ENCODE assay signal across 1 cellular context in the genomic region with DNA sequence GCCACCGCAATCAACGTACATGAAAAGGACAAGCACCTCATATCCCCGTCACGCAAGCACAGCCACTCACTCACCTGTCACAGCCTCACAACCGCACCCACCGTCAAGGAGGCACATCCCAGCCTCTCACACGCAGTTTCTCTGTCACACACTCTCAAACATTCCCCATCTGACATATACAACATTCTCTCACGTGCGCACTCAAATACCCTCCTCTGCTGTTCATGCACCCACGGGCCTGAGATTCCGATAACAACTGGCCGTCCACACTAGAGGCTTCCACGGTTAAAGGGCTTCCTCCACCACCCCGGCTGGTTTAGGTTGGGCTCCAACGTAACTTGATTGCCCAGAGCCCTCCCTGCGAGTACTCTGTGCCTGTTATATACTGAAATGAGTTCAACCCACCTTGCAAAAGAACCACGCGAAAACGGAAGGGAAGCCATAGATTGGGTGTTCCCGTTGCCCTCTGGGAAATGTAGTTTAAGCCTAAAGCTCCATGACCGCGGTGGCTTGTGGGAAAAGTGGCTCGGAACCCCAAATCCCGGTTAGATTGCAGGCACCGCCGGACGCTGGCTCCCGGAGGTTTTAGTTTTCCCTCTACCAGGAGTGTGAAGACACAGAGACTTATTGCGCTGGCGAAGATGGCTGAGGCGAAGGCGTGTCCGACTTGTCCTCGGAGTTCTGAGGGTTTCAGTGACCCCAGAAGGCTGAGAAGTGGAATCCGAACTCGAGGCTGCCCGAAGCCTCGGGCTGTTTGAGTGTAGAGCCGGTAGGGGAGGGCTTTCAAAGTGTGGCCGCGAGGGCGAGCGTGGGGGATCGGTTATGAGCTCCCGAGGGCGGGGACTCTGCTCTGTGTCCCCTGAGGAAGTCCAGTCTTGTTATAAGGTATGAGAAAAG.
TF ChIP-seq lines count a peak whose summit lies in the region.

A gene (minus strand): TSS at position 448 of the 897 bp plus-strand sequence. CDS start 5,857 bp downstream, outside the sequence.

TF ChIP-seq in SK-N-SH, 30 proteins besides CTCF, POLR2A, EP300 and RAD21 (continued from another document):
- TF ChIP-seq NFIC (IDR thresholded peaks at IDR 0.05; ENCODE audit: borderline replicate concordance) (no peak), POLR2AphosphoS5 (IDR thresholded peaks at IDR 0.05; ENCODE audit: low read depth, low read length) (peak; percentile 98), FOSL2 (IDR thresholded peaks at IDR 0.05; ENCODE audit: borderline replicate concordance, low read depth) (no peak), TAF1 (IDR thresholded peaks at IDR 0.05; ENCODE audit: borderline replicate concordance, low read depth, low read length) (peak; percentile 83; the same call in 1 of the 2 replicates), ELF1 (IDR thresholded peaks at IDR 0.05) (peak; percentile 73)
TF ChIP-seq in SK-N-SH: peak in this region for 11.
